Comparison of ENCODE assay signal across 12 cellular contexts in the genomic region with DNA sequence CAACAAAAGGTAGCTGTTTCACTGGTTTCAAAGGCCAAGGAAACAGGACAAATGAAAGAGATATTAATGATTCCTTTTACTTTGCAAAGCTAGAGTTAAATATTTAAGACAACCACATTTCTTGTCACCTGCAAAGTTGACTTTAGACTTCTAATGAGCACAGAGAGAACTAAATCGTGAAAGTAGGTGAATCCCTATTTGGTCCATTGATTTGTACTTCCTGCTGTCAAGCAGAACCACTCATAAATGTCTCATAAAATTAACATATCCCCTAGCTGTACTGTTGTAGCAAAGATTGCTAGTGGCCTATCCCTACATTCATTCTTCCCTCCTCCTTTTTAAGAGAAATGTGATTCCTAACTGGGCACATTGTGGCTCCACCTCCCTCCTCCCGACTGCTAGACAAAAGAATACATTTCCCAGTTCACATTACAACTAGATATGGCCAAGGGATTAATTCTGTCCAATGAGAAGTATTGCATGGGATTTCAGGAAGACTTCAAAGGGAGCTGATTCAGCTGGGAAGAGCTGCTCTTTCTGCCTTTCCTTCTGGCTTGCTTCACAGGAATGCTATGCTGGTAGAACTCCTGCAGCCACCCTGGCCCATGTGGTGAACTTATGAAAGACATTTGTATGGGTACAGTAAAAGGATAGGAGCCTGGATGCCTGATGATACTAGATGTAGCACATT.
DNase-seq lines count a peak whose midpoint lies in the region; ATAC-seq, FAIRE-seq and TF ChIP-seq lines count a peak whose summit lies in the region.
"Had no signal": no experiment of that assay in that cellular context is flagged by ENCODE, and none has a peak within 500 bp of the region (broad histone marks: within the 10 kb centered on the region; RNA-seq: fewer than 3 reads in every experiment).

No MANE protein-coding gene starts in this region.

- H3K4me3 ChIP-seq in astrocyte (ENCODE audit: insufficient read depth, low read depth, low read length): no peak overlapping the region
- H3K4me3 ChIP-seq: spleen, vagina had no signal

- no peaks in the 10 kb centered on the region for H3K27me3 ChIP-seq in astrocyte (ENCODE audit: insufficient read depth, low read length)
- H3K27me3 ChIP-seq: spleen, vagina had no signal

- no peaks in the 10 kb centered on the region for H3K9me3 Mint-ChIP-seq in astrocyte (ENCODE audit: unreplicated experiment)
- no peaks in the 10 kb centered on the region for H3K9me3 Mint-ChIP-seq in nephron progenitor cell
- H3K9me3 Mint-ChIP-seq: naive thymus-derived CD4-positive, alpha-beta T cell had no signal

- DNase-seq in astrocyte (ENCODE audit: low read depth): peak; percentile 36
- DNase-seq in nephron progenitor cell: no peak
- no peak for DNase-seq in ureter (ENCODE audit: low spot score)
- DNase-seq in dermis blood vessel endothelial cell: no peak
- DNase-seq in NCI-H446 (lab: John Stamatoyannopoulos, UW): no peak
- DNase-seq: activated CD4-positive, CD25-positive, alpha-beta regulatory T cell treated with anti-CD3 and anti-CD28 coated beads, Interleukin-2, amount 50 U/mL, for 72 hours; naive thymus-derived CD4-positive, alpha-beta T cell; spleen had no signal

- H3K27ac ChIP-seq in astrocyte (ENCODE audit: low read depth, low read length): no peak overlapping the region
- H3K27ac ChIP-seq: spleen, vagina had no signal

- FAIRE-seq in astrocyte (lab: Jason Lieb, UNC): no peak

- H3K4me2 ChIP-seq in astrocyte (ENCODE audit: low read length): no peak overlapping the region

- H2AFZ ChIP-seq in astrocyte (ENCODE audit: low read depth, low read length): no peak overlapping the region

- peak; percentile 49 for ATAC-seq in GM18511 (IDR thresholded peaks at IDR 0.05; ENCODE audit: unreplicated experiment)
- peak; percentile 55 for ATAC-seq in HG02623 (IDR thresholded peaks at IDR 0.05; ENCODE audit: unreplicated experiment)
- ATAC-seq in GM21515 (IDR thresholded peaks at IDR 0.05; ENCODE audit: unreplicated experiment): no peak

- no peaks in the 10 kb centered on the region for H3K9me3 ChIP-seq in astrocyte (ENCODE audit: insufficient read depth, low read depth, low read length)
- H3K9me3 ChIP-seq: spleen, vagina had no signal

- H4K20me1 ChIP-seq in astrocyte (ENCODE audit: insufficient read depth, low read length): no peaks in the 10 kb centered on the region

- H3K36me3 Mint-ChIP-seq in astrocyte (ENCODE audit: low read depth, unreplicated experiment): no peaks in the 10 kb centered on the region
- no peaks in the 10 kb centered on the region for H3K36me3 Mint-ChIP-seq in nephron progenitor cell (ENCODE audit: low read depth)

- H3K79me2 ChIP-seq in astrocyte (ENCODE audit: insufficient read depth, low read length): no peaks in the 10 kb centered on the region

- H3K36me3 ChIP-seq in astrocyte (ENCODE audit: insufficient read depth, low read length): no peaks in the 10 kb centered on the region
- H3K36me3 ChIP-seq: spleen, vagina had no signal

- H3K4me1 ChIP-seq in astrocyte (ENCODE audit: insufficient read depth, low read length): no peaks in the 10 kb centered on the region
- H3K4me1 ChIP-seq: vagina had no signal

- H3K9ac ChIP-seq in astrocyte (ENCODE audit: low read length): no peak overlapping the region

- H3K27ac Mint-ChIP-seq in astrocyte (ENCODE audit: unreplicated experiment) (no peak overlapping the region), nephron progenitor cell (peak overlapping the region; percentile 13)
- H3K27ac Mint-ChIP-seq: naive thymus-derived CD4-positive, alpha-beta T cell had no signal

- no peak overlapping the region for H3K4me3 Mint-ChIP-seq in astrocyte (ENCODE audit: unreplicated experiment)
- H3K4me3 Mint-ChIP-seq in nephron progenitor cell: no peak overlapping the region
- H3K4me3 Mint-ChIP-seq: naive thymus-derived CD4-positive, alpha-beta T cell had no signal

- TF ChIP-seq CTCF in astrocyte (IDR thresholded peaks at IDR 0.05; ENCODE audit: insufficient read depth, low read depth, low read length) (no peak), nephron progenitor cell (IDR thresholded peaks at IDR 0.05) (no peak)

- H3K27me3 Mint-ChIP-seq in astrocyte (ENCODE audit: low read depth, unreplicated experiment) (no peaks in the 10 kb centered on the region), nephron progenitor cell (ENCODE audit: low read depth, poor library complexity) (no peaks in the 10 kb centered on the region)
- H3K27me3 Mint-ChIP-seq: naive thymus-derived CD4-positive, alpha-beta T cell had no signal

- H3K4me1 Mint-ChIP-seq in astrocyte (ENCODE audit: low read depth, unreplicated experiment): peaks cover 4% of the 10 kb centered on the region
- H3K4me1 Mint-ChIP-seq in nephron progenitor cell: peaks cover 15% of the 10 kb centered on the region
- H3K4me1 Mint-ChIP-seq: naive thymus-derived CD4-positive, alpha-beta T cell had no signal
